8 cellular contexts compared by ENCODE assay signal in genomic region chr6:159727717-159728440, GRCh38. TPM values are rescaled to one million over a fixed set of nuclear protein-coding genes. Genes with fewer than 3 reads are reported as not detected.
A peak's percentile ranks its signal among the peaks of the same experiment; 100 is the strongest.
DNase-seq lines count a peak whose midpoint lies in the region; ATAC-seq and TF ChIP-seq lines count a peak whose summit lies in the region.

No MANE protein-coding gene starts in this region.

- H3K36me3 ChIP-seq in DOHH2 (ENCODE audit: control insufficient read depth, low read length): peaks cover 75% of the 10 kb centered on the region
- H3K36me3 ChIP-seq in SJSA1: peaks cover 54% of the 10 kb centered on the region
- H3K36me3 ChIP-seq in urinary bladder (ENCODE audit: insufficient read depth): no peaks in the 10 kb centered on the region

- peaks cover 41% of the 10 kb centered on the region for H4K20me1 ChIP-seq in DOHH2 (ENCODE audit: control insufficient read depth, insufficient read depth, low read depth, low read length)

- peak overlapping the region; percentile 81 for H3K4me3 ChIP-seq in DOHH2 (ENCODE audit: low read length)
- peak overlapping the region; percentile 100 for H3K4me3 ChIP-seq in SJSA1
- peak overlapping the region; percentile 89 for H3K4me3 ChIP-seq in mononuclear cell (ENCODE audit: low read length)
- H3K4me3 ChIP-seq in urinary bladder (ENCODE audit: low read depth, low read length): peak overlapping the region; percentile 78

- H3K4me1 Mint-ChIP-seq in effector memory CD8-positive, alpha-beta T cell (ENCODE audit: low read depth in 2 of 2): peaks cover 38 to 49% of the 10 kb centered on the region in 2 donors

- H3K36me3 Mint-ChIP-seq in effector memory CD8-positive, alpha-beta T cell (ENCODE audit: insufficient read depth): peaks cover 42% of the 10 kb centered on the region

- no peaks in the 10 kb centered on the region for H3K27me3 Mint-ChIP-seq in effector memory CD8-positive, alpha-beta T cell

- H3K27me3 ChIP-seq in DOHH2 (ENCODE audit: control insufficient read depth, low read length): no peaks in the 10 kb centered on the region
- no peaks in the 10 kb centered on the region for H3K27me3 ChIP-seq in SJSA1 (replicated peaks)
- no peaks in the 10 kb centered on the region for H3K27me3 ChIP-seq in mononuclear cell (ENCODE audit: insufficient read depth, low read length)

- H3F3A ChIP-seq in DOHH2 (ENCODE audit: control insufficient read depth, insufficient read depth): no peaks in the 10 kb centered on the region; the same call in 1 of the 2 replicates

- peak overlapping the region; percentile 96 for H3K4me3 Mint-ChIP-seq in effector memory CD8-positive, alpha-beta T cell

- H3K27ac ChIP-seq in DOHH2 (ENCODE audit: low read depth, low read length) (peak overlapping the region; percentile 87), SJSA1 (peak overlapping the region; percentile 96), urinary bladder (ENCODE audit: low read depth) (peak overlapping the region; percentile 100)

- H3K27ac Mint-ChIP-seq in effector memory CD8-positive, alpha-beta T cell: peak overlapping the region; percentile 99

- peak; percentile 26 for ATAC-seq in GM19372 (IDR thresholded peaks at IDR 0.05; ENCODE audit: low read depth, unreplicated experiment)
- peak; percentile 22 for ATAC-seq in HG03378 (IDR thresholded peaks at IDR 0.05; ENCODE audit: unreplicated experiment)
- peak; percentile 28 for ATAC-seq in effector memory CD8-positive, alpha-beta T cell (replicated peaks)

- WGBS in urinary bladder: under 1% methylated on average over 44 of the region's 44 CpGs

- peak in 1 of 2 experiments; percentile 73 for DNase-seq in SJSA1 (ENCODE audit: low read depth in 1 of 2, low spot score in 2 of 2)
- DNase-seq in effector memory CD8-positive, alpha-beta T cell: no peak
- DNase-seq in NCI-H2107 treated with DMSO at 0.1 percent for 48 hours (lab: John Stamatoyannopoulos, UW; ENCODE audit: unreplicated experiment): no peak

- peaks cover 98% of the 10 kb centered on the region for H3K79me2 ChIP-seq in DOHH2 (ENCODE audit: control insufficient read depth, low read length)

- peak overlapping the region; percentile 70 for H3K4me2 ChIP-seq in DOHH2 (ENCODE audit: low read length)

- H3K4me1 ChIP-seq in DOHH2 (ENCODE audit: control insufficient read depth, low read length): peaks cover 57% of the 10 kb centered on the region
- H3K4me1 ChIP-seq in SJSA1 (replicated peaks): peaks cover 19% of the 10 kb centered on the region
- H3K4me1 ChIP-seq in mononuclear cell (ENCODE audit: insufficient read depth, low read length): peaks cover 54% of the 10 kb centered on the region
- H3K4me1 ChIP-seq in urinary bladder (ENCODE audit: insufficient read depth): peaks cover 2% of the 10 kb centered on the region

- no peaks in the 10 kb centered on the region for H3K9me3 ChIP-seq in DOHH2 (ENCODE audit: control insufficient read depth, insufficient read depth, low read length)
- H3K9me3 ChIP-seq in SJSA1 (replicated peaks): peaks cover 5% of the 10 kb centered on the region
- no peaks in the 10 kb centered on the region for H3K9me3 ChIP-seq in mononuclear cell (ENCODE audit: low read depth, low read length)

- no peak for TF ChIP-seq CTCF in DOHH2 (IDR thresholded peaks at IDR 0.05; ENCODE audit: low read depth, low read length, poor library complexity, severe bottlenecking)

- H3K9me3 Mint-ChIP-seq in effector memory CD8-positive, alpha-beta T cell: no peaks in the 10 kb centered on the region

- H3K9me2 ChIP-seq in DOHH2 (replicated peaks; ENCODE audit: control insufficient read depth, low read length): no peaks in the 10 kb centered on the region

RNA-seq across cellular contexts. Expression of gene WTAP, which starts 0.6 kb away (rescaled TPM):
- 91.4 and 111 TPM in 2 replicates for total RNA-seq in SJSA1 (2014; rRNA removed; shearing (Covaris generic))
- 267 TPM for total RNA-seq in mononuclear cell
- 103 TPM for total RNA-seq in urinary bladder
- 73.5 TPM for polyA plus RNA-seq in urinary bladder

RNA-seq across cellular contexts. Expression of gene ACAT2, which starts 34.0 kb away (rescaled TPM):
- total RNA-seq in SJSA1 (2014; rRNA removed; shearing (Covaris generic)): 81.8 and 120 TPM in 2 replicates
- 10.5 TPM for total RNA-seq in mononuclear cell
- total RNA-seq in urinary bladder: 16.6 TPM
- polyA plus RNA-seq in urinary bladder: 16.3 TPM

RNA-seq across cellular contexts. Expression of gene SOD2, which starts 34.8 kb away (rescaled TPM):
- total RNA-seq in SJSA1 (2014; rRNA removed; shearing (Covaris generic)): 81.6 and 102 TPM in 2 replicates
- total RNA-seq in mononuclear cell (932 TPM), urinary bladder (103 TPM)
- polyA plus RNA-seq in urinary bladder: 521 TPM
